23 cellular contexts compared by ENCODE assay signal in genomic region chr15:46059921-46060565, GRCh38.
A peak's percentile ranks its signal among the peaks of the same experiment; 100 is the strongest.
DNase-seq lines count a peak whose midpoint lies in the region; ATAC-seq, FAIRE-seq and TF ChIP-seq lines count a peak whose summit lies in the region.
"Had no signal": no experiment of that assay in that cellular context is flagged by ENCODE, and none has a peak within 500 bp of the region (broad histone marks: within the 10 kb centered on the region; RNA-seq: fewer than 3 reads in every experiment).

No MANE protein-coding gene starts in this region.

- H3K4me3 Mint-ChIP-seq in CD8-positive, alpha-beta memory T cell, result no peak overlapping the region
- H3K4me3 Mint-ChIP-seq: CD4-positive, alpha-beta T cell had no signal

- CTCF ChIA-PET in CD8-positive, alpha-beta memory T cell (lab: Charles Lee), result no interaction called here

- H3K9me3 Mint-ChIP-seq in CD8-positive, alpha-beta memory T cell, result peaks cover 0 to 6% (median 2%) of the 10 kb centered on the region in 5 donors
- H3K9me3 Mint-ChIP-seq: CD4-positive, alpha-beta T cell had no signal

- no peak overlapping the region for H3K27ac Mint-ChIP-seq in CD8-positive, alpha-beta memory T cell
- H3K27ac Mint-ChIP-seq: CD4-positive, alpha-beta T cell had no signal

- H3K9me3 ChIP-seq in liver (ENCODE audit: control insufficient read depth in 4 of 4, low read length in 3 of 4), result no peaks in the 10 kb centered on the region
- no peaks in the 10 kb centered on the region for H3K9me3 ChIP-seq in right lobe of liver
- no peaks in the 10 kb centered on the region for H3K9me3 ChIP-seq in kidney (ENCODE audit: control insufficient read depth in 1 of 2, low read length in 2 of 2)
- H3K9me3 ChIP-seq in CD8-positive, alpha-beta memory T cell (ENCODE audit: low read length), result no peaks in the 10 kb centered on the region
- H3K9me3 ChIP-seq: Caco-2 had no signal

- WGBS in liver, result 72% methylated on average over 3 of the region's 3 CpGs
- WGBS in right lobe of liver (ENCODE audit: insufficient coverage, low coverage, low lambda C conversion rate, missing lambda C conversion rate), result 56% methylated on average over 2 of the region's 3 CpGs

- DNase-seq in right lobe of liver, result no peak
- DNase-seq in cerebellar cortex (ENCODE audit: low spot score), result peak; percentile 90
- DNase-seq in kidney, result peak; percentile 75
- no peak for DNase-seq in nucleus accumbens (lab: John Stamatoyannopoulos, UW)
- DNase-seq in CD8-positive, alpha-beta memory T cell, result no peak
- DNase-seq in T-helper 9 cell, result no peak
- DNase-seq: Caco-2; CD4-positive, alpha-beta T cell; DMS153; GDM1; KG1; NCI-H1105 treated with DMSO at 0.1 percent for 48 hours; NCI-H2081 treated with DMSO at 0.1 percent for 48 hours; NCI-H446 treated with DMSO at 0.1 percent for 48 hours; NCI-H526 treated with DMSO at 0.1 percent for 48 hours; PC-9; RPMI8226; SIG-M5 had no signal

- no peak for ATAC-seq in right lobe of liver
- ATAC-seq: HCT116 had no signal

- FAIRE-seq in kidney (lab: Jason Lieb, UNC), result no peak
- FAIRE-seq: GM18507, H1, HTR-8/SVneo had no signal

- H3K27me3 Mint-ChIP-seq in CD8-positive, alpha-beta memory T cell, result no peaks in the 10 kb centered on the region
- H3K27me3 Mint-ChIP-seq: CD4-positive, alpha-beta T cell had no signal

- H3K27me3 ChIP-seq in liver (ENCODE audit: control insufficient read depth in 4 of 4, insufficient read depth in 4 of 4, low read length in 3 of 4) (no peaks in the 10 kb centered on the region), right lobe of liver (no peaks in the 10 kb centered on the region)
- H3K27me3 ChIP-seq in CD8-positive, alpha-beta memory T cell (ENCODE audit: insufficient read depth, low read length, poor library complexity, severe bottlenecking), result no peaks in the 10 kb centered on the region

- H3K4me1 Mint-ChIP-seq in CD8-positive, alpha-beta memory T cell, result no peaks in the 10 kb centered on the region

- no peak for TF ChIP-seq POLR2A in right lobe of liver (IDR thresholded peaks at IDR 0.05)

- H3K4me1 ChIP-seq in liver (ENCODE audit: control insufficient read depth in 4 of 4, insufficient read depth in 4 of 4, low read length in 3 of 4) (no peaks in the 10 kb centered on the region), right lobe of liver (no peaks in the 10 kb centered on the region), kidney (ENCODE audit: control insufficient read depth in 1 of 2, insufficient read depth in 1 of 2, low read depth in 1 of 2, low read length in 2 of 2) (no peaks in the 10 kb centered on the region)
- H3K4me1 ChIP-seq in CD8-positive, alpha-beta memory T cell (ENCODE audit: insufficient read depth, low read length), result no peaks in the 10 kb centered on the region
- H3K4me1 ChIP-seq: Caco-2 had no signal

- POLR2A ChIA-PET in CD8-positive, alpha-beta memory T cell (lab: Charles Lee), result no interaction called here

- H3K36me3 Mint-ChIP-seq in CD8-positive, alpha-beta memory T cell, result no peaks in the 10 kb centered on the region

- H3K27ac ChIP-seq in liver (ENCODE audit: low read depth in 1 of 2, low read length in 2 of 2) (no peak overlapping the region), right lobe of liver (no peak overlapping the region), kidney (ENCODE audit: low read depth in 2 of 2, low read length in 2 of 2) (no peak overlapping the region)
- no peak overlapping the region for H3K27ac ChIP-seq in CD8-positive, alpha-beta memory T cell (ENCODE audit: low read depth, low read length)
- H3K27ac ChIP-seq: PC-9 had no signal

- H3K4me3 ChIP-seq in liver (ENCODE audit: low read depth in 1 of 3, low read length in 3 of 3) (no peak overlapping the region), right lobe of liver (no peak overlapping the region), kidney (ENCODE audit: low read length in 2 of 2) (no peak overlapping the region)
- H3K4me3 ChIP-seq in CD8-positive, alpha-beta memory T cell (ENCODE audit: low read length), result no peak overlapping the region
- H3K4me3 ChIP-seq: PC-9 had no signal

- TF ChIP-seq CTCF in liver (IDR thresholded peaks at IDR 0.05; ENCODE audit: low read depth, low read length, missing input control) (no peak), right lobe of liver (IDR thresholded peaks at IDR 0.05) (no peak), kidney (IDR thresholded peaks at IDR 0.05; ENCODE audit: borderline replicate concordance, extremely low read depth, insufficient read depth) (no peak)

- no peak for TF ChIP-seq RAD21 in liver (IDR thresholded peaks at IDR 0.05)

- H3K36me3 ChIP-seq in liver (ENCODE audit: control insufficient read depth in 4 of 4, insufficient read depth in 3 of 4, low read depth in 1 of 4, low read length in 3 of 4) (no peaks in the 10 kb centered on the region), right lobe of liver (no peaks in the 10 kb centered on the region), kidney (ENCODE audit: control insufficient read depth in 1 of 2, insufficient read depth in 2 of 2, low read length in 2 of 2) (no peaks in the 10 kb centered on the region)
- no peaks in the 10 kb centered on the region for H3K36me3 ChIP-seq in CD8-positive, alpha-beta memory T cell (ENCODE audit: insufficient read depth, low read length)

- H3K9ac ChIP-seq in liver (ENCODE audit: low read depth in 1 of 2, low read length in 2 of 2), result no peak overlapping the region
- no peak overlapping the region for H3K9ac ChIP-seq in kidney (ENCODE audit: low read length in 2 of 2)

- intact Hi-C loops in right lobe of liver (cut with DNase I) (no loop called here), kidney (cut with DNase I) (no loop called here)

TF ChIP-seq in liver, 16 proteins besides CTCF, POLR2A, EP300 and RAD21:
- no peak for TF ChIP-seq ATF3 (IDR thresholded peaks at IDR 0.05)
- no peak for TF ChIP-seq EGR1 (IDR thresholded peaks at IDR 0.05; ENCODE audit: low read depth in 2 of 2)
- no peak for TF ChIP-seq FOXA2 (IDR thresholded peaks at IDR 0.05)
- peak; percentile 98 for TF ChIP-seq NR2F2 (IDR thresholded peaks at IDR 0.05)

Comparison
In these comparisons a context has a peak if more than half of its experiments do, and no peak if none do; other contexts are left out.
1. DNase-seq: peak in cerebellar cortex (single experiment) and kidney (single experiment); none in right lobe of liver (0 of 3), nucleus accumbens (0 of 56), CD8-positive, alpha-beta memory T cell (0 of 5) and T-helper 9 cell (single experiment).